ENCODE assay signal across 19 cellular contexts in the genomic region with DNA sequence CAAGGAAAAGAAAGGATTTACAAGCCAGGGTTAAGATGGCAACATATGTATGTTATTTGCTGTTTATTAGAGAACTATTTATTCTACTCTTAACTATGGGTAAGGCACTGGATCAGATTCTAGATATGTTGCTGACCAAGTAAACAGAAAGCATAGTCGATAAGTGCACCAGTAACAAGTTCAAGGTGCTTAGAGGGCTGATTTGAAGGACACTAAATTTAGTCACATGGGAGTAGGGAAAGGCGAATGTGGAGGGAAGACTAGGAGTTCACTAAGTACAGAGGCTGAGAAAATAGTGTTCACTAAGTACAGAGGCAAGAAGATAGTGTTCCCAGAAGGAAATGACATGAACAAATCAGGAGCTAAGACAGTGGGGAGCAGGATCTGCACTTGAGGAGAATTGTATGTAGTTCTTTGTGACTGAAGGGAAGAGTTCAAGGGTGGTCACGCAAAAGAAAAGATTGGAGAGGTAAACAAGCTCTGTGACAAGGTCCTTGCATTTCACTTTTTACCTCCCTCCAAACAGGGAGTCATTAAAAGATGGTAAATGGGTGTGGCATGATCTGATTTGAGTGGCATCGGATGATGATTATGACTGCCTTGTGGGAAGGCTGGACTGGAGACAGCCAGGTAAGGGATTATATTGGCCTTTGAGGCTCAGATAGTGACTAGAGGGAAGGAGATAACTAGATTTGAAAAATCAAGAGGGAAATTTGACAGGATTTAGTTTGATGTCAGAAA. TPM values are rescaled to one million over a fixed set of nuclear protein-coding genes. Genes with fewer than 3 reads are reported as not detected.
DNase-seq lines count a peak whose midpoint lies in the region; ATAC-seq, FAIRE-seq and TF ChIP-seq lines count a peak whose summit lies in the region.
"Had no signal": no experiment of that assay in that cellular context is flagged by ENCODE, and none has a peak within 500 bp of the region (broad histone marks: within the 10 kb centered on the region; RNA-seq: fewer than 3 reads in every experiment).

No MANE protein-coding gene starts in this region.

- no peak overlapping the region for H2BK20ac ChIP-seq in H1 (ENCODE audit: low read length)

- 89% methylated on average over 4 of the region's 4 CpGs; no CpG with 5 or more reads in 1 of the 2 experiments for WGBS in H1 (ENCODE audit: extremely low coverage in 1 of 2, insufficient coverage in 1 of 2, insufficient read length in 1 of 2, insufficient replicate concordance in 2 of 2, low coverage in 1 of 2, low lambda C conversion rate in 2 of 2, missing lambda C conversion rate in 1 of 2), 2 experiments

- peaks cover 3 to 6% of the 10 kb centered on the region in 2 experiments for H4K20me1 ChIP-seq in H1 (replicated peaks in 1 of 2; ENCODE audit: control insufficient read depth in 1 of 2, insufficient read depth in 2 of 2, low read length in 2 of 2)
- peaks cover 51% of the 10 kb centered on the region for H4K20me1 ChIP-seq in neural progenitor cell (ENCODE audit: low read depth)

- FAIRE-seq in H1 (lab: Jason Lieb, UNC) (no peak), GM19239 (lab: Jason Lieb, UNC) (no peak)

- no peak overlapping the region for H3K4me2 ChIP-seq in H1 (ENCODE audit: insufficient read depth in 1 of 2, low read depth in 2 of 2, low read length in 2 of 2)
- H3K4me2 ChIP-seq in neural progenitor cell, result no peak overlapping the region

- no peak overlapping the region for H4K5ac ChIP-seq in H1 (ENCODE audit: insufficient read length, low read depth, low read length)

- no peak overlapping the region for H2BK120ac ChIP-seq in H1 (replicated peaks; ENCODE audit: low read depth, low read length)

- H3K27me3 Mint-ChIP-seq in activated naive CD4-positive, alpha-beta T cell treated with anti-CD3 and anti-CD28 coated beads, Interleukin-2, amount 10 ng/mL, durations not matched to agents 7 days and 5 days, result no peaks in the 10 kb centered on the region
- no peaks in the 10 kb centered on the region for H3K27me3 Mint-ChIP-seq in activated naive CD4-positive, alpha-beta T cell treated with anti-CD3 and anti-CD28 coated beads for 36 hours (ENCODE audit: low read depth)
- no peaks in the 10 kb centered on the region for H3K27me3 Mint-ChIP-seq in neural progenitor cell (ENCODE audit: insufficient read depth, low read depth)

- H2AK5ac ChIP-seq in H1 (ENCODE audit: low read depth, low read length), result no peak overlapping the region

- peaks cover 50% of the 10 kb centered on the region for H3K36me3 Mint-ChIP-seq in activated naive CD4-positive, alpha-beta T cell treated with anti-CD3 and anti-CD28 coated beads, Interleukin-2, amount 10 ng/mL, durations not matched to agents 7 days and 5 days
- H3K36me3 Mint-ChIP-seq in activated naive CD4-positive, alpha-beta T cell treated with anti-CD3 and anti-CD28 coated beads for 36 hours (ENCODE audit: low read depth), result peaks cover 37% of the 10 kb centered on the region
- peaks cover 35% of the 10 kb centered on the region for H3K36me3 Mint-ChIP-seq in neural progenitor cell

- TF ChIP-seq RAD21 in H1 (IDR thresholded peaks at IDR 0.05 in 1 of 2, conservative IDR thresholded peaks at IDR 0.05 in 1 of 2; ENCODE audit: low read depth in 2 of 2, low read length in 2 of 2), result no peak

- no peak for TF ChIP-seq EP300 in H1 (IDR thresholded peaks at IDR 0.05; ENCODE audit: borderline replicate concordance in 1 of 2, low read depth in 2 of 2, low read length in 2 of 2)

- intact Hi-C loops in activated naive CD4-positive, alpha-beta T cell treated with anti-CD3 and anti-CD28 coated beads for 36 hours (cut with micrococcal nuclease), result loop anchor here (5.0 kb wide), 1 partner anchor 84 kb away; a partner anchor contains a TSS

- H3K4me3 Mint-ChIP-seq in activated naive CD4-positive, alpha-beta T cell treated with anti-CD3 and anti-CD28 coated beads, Interleukin-2, amount 10 ng/mL, durations not matched to agents 7 days and 5 days, result no peak overlapping the region
- no peak overlapping the region for H3K4me3 Mint-ChIP-seq in activated naive CD4-positive, alpha-beta T cell treated with anti-CD3 and anti-CD28 coated beads for 36 hours
- no peak overlapping the region for H3K4me3 Mint-ChIP-seq in neural progenitor cell

- H3K9me3 ChIP-seq in H1 (ENCODE audit: insufficient read depth in 2 of 2, low read depth in 1 of 2, low read length in 1 of 2) (no peaks in the 10 kb centered on the region), neural progenitor cell (ENCODE audit: low read depth) (no peaks in the 10 kb centered on the region), Peyer's patch (no peaks in the 10 kb centered on the region)
- H3K9me3 ChIP-seq: heart right ventricle, prostate gland, stomach had no signal

- no peak overlapping the region for H4K91ac ChIP-seq in H1 (replicated peaks; ENCODE audit: insufficient read length, low read length)

- no peak overlapping the region for H3K14ac ChIP-seq in H1 (ENCODE audit: insufficient read length)

- no peak overlapping the region for H4K8ac ChIP-seq in H1 (ENCODE audit: extremely low read depth, insufficient read depth, low read length)

- no peak overlapping the region for H3K56ac ChIP-seq in H1 (replicated peaks; ENCODE audit: insufficient read length, low read depth, low read length)

- peaks cover 6% of the 10 kb centered on the region for H3K4me1 Mint-ChIP-seq in activated naive CD4-positive, alpha-beta T cell treated with anti-CD3 and anti-CD28 coated beads, Interleukin-2, amount 10 ng/mL, durations not matched to agents 7 days and 5 days
- H3K4me1 Mint-ChIP-seq in activated naive CD4-positive, alpha-beta T cell treated with anti-CD3 and anti-CD28 coated beads for 36 hours (ENCODE audit: low read depth), result no peaks in the 10 kb centered on the region
- peaks cover under 1% of the 10 kb centered on the region for H3K4me1 Mint-ChIP-seq in neural progenitor cell

- peaks cover 49% of the 10 kb centered on the region for H3F3A ChIP-seq in neural progenitor cell (ENCODE audit: low read depth)

- TF ChIP-seq POLR2A in H1 (IDR thresholded peaks at IDR 0.05; ENCODE audit: control extremely low read depth in 1 of 2, low read depth in 2 of 2, low read length in 2 of 2), result no peak
- TF ChIP-seq POLR2A in Peyer's patch (IDR thresholded peaks at IDR 0.05), result no peak

- no peaks in the 10 kb centered on the region; the same call in 1 of the 2 replicates for H3K23me2 ChIP-seq in H1 (ENCODE audit: low read depth, low read length)

- no peak overlapping the region for H3K27ac ChIP-seq in H1 (ENCODE audit: low read depth, low read length)
- H3K27ac ChIP-seq in neural progenitor cell, result peak overlapping the region; percentile 43
- no peak overlapping the region for H3K27ac ChIP-seq in Peyer's patch
- H3K27ac ChIP-seq: prostate gland, stomach had no signal

- POLR2A ChIA-PET in H1 (lab: Charles Lee; ENCODE audit: partially characterized antibody), result interaction anchor here (0.6 to 3.8 kb wide), 11 partner anchors 7 to 1645 kb away, joined by 3 to 16 read pairs (median 7); a partner anchor contains a TSS

- H2BK15ac ChIP-seq in H1 (ENCODE audit: low read length), result no peak overlapping the region

- peak overlapping the region; percentile 1 for H3K27ac Mint-ChIP-seq in activated naive CD4-positive, alpha-beta T cell treated with anti-CD3 and anti-CD28 coated beads, Interleukin-2, amount 10 ng/mL, durations not matched to agents 7 days and 5 days
- H3K27ac Mint-ChIP-seq in activated naive CD4-positive, alpha-beta T cell treated with anti-CD3 and anti-CD28 coated beads for 36 hours, result no peak overlapping the region
- no peak overlapping the region for H3K27ac Mint-ChIP-seq in neural progenitor cell

- H3K79me2 ChIP-seq in H1 (ENCODE audit: control insufficient read depth in 1 of 2, insufficient read depth in 2 of 2, low read length in 2 of 2) (no peaks in the 10 kb centered on the region), neural progenitor cell (ENCODE audit: low read depth) (peaks cover 12% of the 10 kb centered on the region)

- no peak overlapping the region for H3K18ac ChIP-seq in H1 (ENCODE audit: extremely low read depth, low read length)

- TF ChIP-seq CTCF in H1 (IDR thresholded peaks at IDR 0.05; ENCODE audit: control extremely low read depth in 1 of 3, insufficient read depth in 1 of 3, low read depth in 1 of 3, low read length in 3 of 3) (no peak), neural progenitor cell (IDR thresholded peaks at IDR 0.05) (no peak), Peyer's patch (IDR thresholded peaks at IDR 0.05) (no peak)

- H3K23ac ChIP-seq in H1 (ENCODE audit: insufficient read length), result no peak overlapping the region

- no peak overlapping the region for H2BK5ac ChIP-seq in H1 (ENCODE audit: low read depth, low read length)

- ATAC-seq in HG03097 (IDR thresholded peaks at IDR 0.05; ENCODE audit: low FRiP score, unreplicated experiment), result no peak

- no peak overlapping the region for H3K4me3 ChIP-seq in H1 (ENCODE audit: extremely low read depth in 1 of 4, insufficient read depth in 2 of 4, low read depth in 3 of 4, low read length in 4 of 4)
- no peak overlapping the region for H3K4me3 ChIP-seq in neural progenitor cell
- no peak overlapping the region for H3K4me3 ChIP-seq in Peyer's patch
- H3K4me3 ChIP-seq: heart right ventricle, prostate gland, stomach had no signal

- H3K4me1 ChIP-seq in H1 (replicated peaks in 1 of 4; ENCODE audit: control insufficient read depth in 3 of 4, insufficient read depth in 4 of 4, low read length in 3 of 4) (no peaks in the 10 kb centered on the region), neural progenitor cell (no peaks in the 10 kb centered on the region), Peyer's patch (no peaks in the 10 kb centered on the region)
- H3K4me1 ChIP-seq: prostate gland had no signal

- no peak for DNase-seq in activated naive CD4-positive, alpha-beta T cell treated with anti-CD3 and anti-CD28 coated beads, Interleukin-2, amount 10 ng/mL, durations not matched to agents 7 days and 5 days
- no peak for DNase-seq in activated naive CD4-positive, alpha-beta T cell treated with anti-CD3 and anti-CD28 coated beads for 36 hours
- no peak for DNase-seq in H1 (ENCODE audit: low read depth in 1 of 2, low spot score in 2 of 2)
- no peak for DNase-seq in neural progenitor cell (ENCODE audit: low spot score)
- no peak for DNase-seq in Peyer's patch
- DNase-seq in GM19239 (ENCODE audit: insufficient read length, low spot score), result no peak
- DNase-seq: activated CD4-positive, alpha-beta T cell treated with anti-CD3 and anti-CD28 coated beads, Interleukin-2, amount 50 U/mL, for 1 hour; GDM1; HCEC 1CT; heart right ventricle; kidney glomerular epithelial cell; NCI-H2081 treated with DMSO at 0.1 percent for 48 hours; NCI-H774; stomach; T1000 had no signal

- H3K79me1 ChIP-seq in H1 (ENCODE audit: low read depth, low read length), result no peaks in the 10 kb centered on the region

- no peak overlapping the region for H3K4ac ChIP-seq in H1 (replicated peaks; ENCODE audit: insufficient read length, low read depth, low read length)

- H3K27me3 ChIP-seq in H1 (replicated peaks in 1 of 4; ENCODE audit: control insufficient read depth in 3 of 4, extremely low read depth in 1 of 4, insufficient read depth in 3 of 4, low read length in 3 of 4) (no peaks in the 10 kb centered on the region), neural progenitor cell (no peaks in the 10 kb centered on the region), Peyer's patch (no peaks in the 10 kb centered on the region)
- H3K27me3 ChIP-seq: heart right ventricle, stomach had no signal

- no peaks in the 10 kb centered on the region for H3K9me3 Mint-ChIP-seq in activated naive CD4-positive, alpha-beta T cell treated with anti-CD3 and anti-CD28 coated beads, Interleukin-2, amount 10 ng/mL, durations not matched to agents 7 days and 5 days
- no peaks in the 10 kb centered on the region for H3K9me3 Mint-ChIP-seq in activated naive CD4-positive, alpha-beta T cell treated with anti-CD3 and anti-CD28 coated beads for 36 hours
- H3K9me3 Mint-ChIP-seq in neural progenitor cell, result no peaks in the 10 kb centered on the region

- CTCF ChIA-PET in activated naive CD4-positive, alpha-beta T cell treated with anti-CD3 and anti-CD28 coated beads, Interleukin-2, amount 10 ng/mL, durations not matched to agents 7 days and 5 days (lab: Charles Lee), result interaction anchor here (0.8 to 1.8 kb wide), 7 partner anchors 46 to 299 kb away, joined by 3 to 5 read pairs (median 3); a partner anchor contains a TSS
- CTCF ChIA-PET in activated naive CD4-positive, alpha-beta T cell treated with anti-CD3 and anti-CD28 coated beads for 36 hours (lab: Charles Lee), result interaction anchor here (0.6 to 2.3 kb wide), 6 partner anchors 15 to 121 kb away, joined by 3 to 9 read pairs (median 4); no protein-coding TSS in a partner anchor
- CTCF ChIA-PET in H1 (lab: Charles Lee; ENCODE audit: partially characterized antibody), result interaction anchor here (0.6 to 5.2 kb wide), 10 partner anchors 9 to 235 kb away, joined by 3 to 32 read pairs (median 5); a partner anchor contains a TSS

- no peak overlapping the region for H2BK12ac ChIP-seq in H1 (ENCODE audit: low read depth, low read length)

- H2AFZ ChIP-seq in H1 (ENCODE audit: low read length), result no peak overlapping the region
- H2AFZ ChIP-seq in neural progenitor cell (replicated peaks), result no peak overlapping the region

- H3K36me3 ChIP-seq in H1 (ENCODE audit: control insufficient read depth in 2 of 4, insufficient read depth in 4 of 4, low read length in 3 of 4) (peaks cover 23 to 62% (median 48%) of the 10 kb centered on the region in 4 experiments), neural progenitor cell (peaks cover 28% of the 10 kb centered on the region), Peyer's patch (peaks cover 0 to 78% (median 0%) of the 10 kb centered on the region in 3 donors)

- H3K9ac ChIP-seq in H1 (replicated peaks in 1 of 4; ENCODE audit: extremely low read depth in 1 of 4, low read depth in 3 of 4, low read length in 3 of 4) (no peak overlapping the region), neural progenitor cell (no peak overlapping the region)

RNA-seq across cellular contexts. Expression of a gene that starts 20.9 kb away (rescaled TPM):
- not detected for total RNA-seq in activated naive CD4-positive, alpha-beta T cell treated with anti-CD3 and anti-CD28 coated beads for 36 hours
- polyA plus RNA-seq in PFSK-1 (2012; ENCODE audit: insufficient read length, low read depth), result not detected
- total RNA-seq in H1 (2021; fragmentation: NEBNext Ultra II Directional; extraction: Animal tissue kit (Norgen Biotek cat#: 25700)), result not detected in 2 replicates
- not detected in 2 replicates for polyA plus RNA-seq in H1 (2011; rRNA removed)
- polyA plus RNA-seq in H1 (2011; cell fraction: cytosol; rRNA removed), result not detected
- not detected for polyA plus RNA-seq in H1 (2011; cell fraction: nucleus; rRNA removed)
- polyA plus RNA-seq in H1 (2012, experiment 1 of 2), result not detected in 4 replicates
- not detected for polyA plus RNA-seq in H1 (2012, experiment 2 of 2)
- not detected for polyA plus RNA-seq in H1 (2013, experiment 1 of 2)
- not detected for polyA plus RNA-seq in H1 (2013, experiment 2 of 2)
- polyA minus RNA-seq in H1 (2011; rRNA and poly(A)+ RNA removed), result not detected in 2 replicates
- polyA minus RNA-seq in H1 (2011; cell fraction: cytosol; rRNA and poly(A)+ RNA removed), result not detected
- polyA minus RNA-seq in H1 (2011; cell fraction: nucleus; rRNA and poly(A)+ RNA removed), result not detected
- total RNA-seq in neural progenitor cell (ENCODE audit: low replicate concordance), result not detected in 2 replicates
- total RNA-seq in Peyer's patch, result not detected
- total RNA-seq: dermis microvascular lymphatic vessel endothelial cell, heart right ventricle had no signal
- polyA plus RNA-seq: heart right ventricle, stomach had no signal

RNA-seq across cellular contexts. Expression of a gene that starts 32.4 kb away (rescaled TPM):
- total RNA-seq in activated naive CD4-positive, alpha-beta T cell treated with anti-CD3 and anti-CD28 coated beads for 36 hours, result 1 to 10 TPM; 1.9 to 2.5 TPM
- polyA plus RNA-seq in PFSK-1 (2012; ENCODE audit: insufficient read length, low read depth), result 0.20 TPM
- total RNA-seq in H1 (2021; fragmentation: NEBNext Ultra II Directional; extraction: Animal tissue kit (Norgen Biotek cat#: 25700)), result not detected in 2 replicates
- polyA plus RNA-seq in H1 (2011; rRNA removed), result not detected in 2 replicates
- polyA plus RNA-seq in H1 (2011; cell fraction: cytosol; rRNA removed), result not detected
- not detected for polyA plus RNA-seq in H1 (2011; cell fraction: nucleus; rRNA removed)
- polyA plus RNA-seq in H1 (2012, experiment 1 of 2), result not detected in 4 replicates
- not detected for polyA plus RNA-seq in H1 (2012, experiment 2 of 2)
- polyA plus RNA-seq in H1 (2013, experiment 1 of 2), result not detected
- not detected for polyA plus RNA-seq in H1 (2013, experiment 2 of 2)
- polyA minus RNA-seq in H1 (2011; rRNA and poly(A)+ RNA removed), result not detected in 2 replicates
- polyA minus RNA-seq in H1 (2011; cell fraction: cytosol; rRNA and poly(A)+ RNA removed), result not detected
- not detected for polyA minus RNA-seq in H1 (2011; cell fraction: nucleus; rRNA and poly(A)+ RNA removed)
- total RNA-seq in neural progenitor cell (ENCODE audit: low replicate concordance) (not detected in 2 replicates), Peyer's patch (10 to 100 TPM in 1 of 4 donors, 1 to 10 TPM in 3; 5.8 to 13.8 (median 9.2) TPM)

RNA-seq across cellular contexts. Expression of a gene that starts 38.5 kb away (rescaled TPM):
- 100 to 1,000 TPM; 252 to 256 TPM for total RNA-seq in activated naive CD4-positive, alpha-beta T cell treated with anti-CD3 and anti-CD28 coated beads for 36 hours
- 287 TPM for polyA plus RNA-seq in PFSK-1 (2012; ENCODE audit: insufficient read length, low read depth)
- total RNA-seq in H1 (2021; fragmentation: NEBNext Ultra II Directional; extraction: Animal tissue kit (Norgen Biotek cat#: 25700)), result 323 and 338 TPM in 2 replicates
- polyA plus RNA-seq in H1 (2011; rRNA removed), result 62.8 and 80.1 TPM in 2 replicates
- 100.0 TPM for polyA plus RNA-seq in H1 (2011; cell fraction: cytosol; rRNA removed)
- polyA plus RNA-seq in H1 (2011; cell fraction: nucleus; rRNA removed), result 115 TPM
- 333 to 440 TPM (median 380 TPM) in 4 replicates for polyA plus RNA-seq in H1 (2012, experiment 1 of 2)
- polyA plus RNA-seq in H1 (2012, experiment 2 of 2), result 59.6 TPM
- 172 TPM for polyA plus RNA-seq in H1 (2013, experiment 1 of 2)
- polyA plus RNA-seq in H1 (2013, experiment 2 of 2), result 171 TPM
- 88.8 and 170 TPM in 2 replicates for polyA minus RNA-seq in H1 (2011; rRNA and poly(A)+ RNA removed)
- polyA minus RNA-seq in H1 (2011; cell fraction: cytosol; rRNA and poly(A)+ RNA removed), result 94.0 TPM
- polyA minus RNA-seq in H1 (2011; cell fraction: nucleus; rRNA and poly(A)+ RNA removed), result 167 TPM
- total RNA-seq in neural progenitor cell (ENCODE audit: low replicate concordance) (84.8 and 90.1 TPM in 2 replicates), Peyer's patch (100 to 1,000 TPM in 1 of 4 donors, 10 to 100 TPM in 3; 51.1 to 119 (median 90.1) TPM)

RNA-seq across cellular contexts. Expression of a gene that starts 52.4 kb away (rescaled TPM):
- total RNA-seq in activated naive CD4-positive, alpha-beta T cell treated with anti-CD3 and anti-CD28 coated beads for 36 hours, result under 1 TPM; 0.19 to 0.35 TPM
- 1.5 TPM for polyA plus RNA-seq in PFSK-1 (2012; ENCODE audit: insufficient read length, low read depth)
- not detected in 2 replicates for total RNA-seq in H1 (2021; fragmentation: NEBNext Ultra II Directional; extraction: Animal tissue kit (Norgen Biotek cat#: 25700))
- polyA plus RNA-seq in H1 (2011; rRNA removed), result 0.06 TPM in 1 of 2 replicates, not detected in the other
- polyA plus RNA-seq in H1 (2011; cell fraction: cytosol; rRNA removed), result not detected
- polyA plus RNA-seq in H1 (2011; cell fraction: nucleus; rRNA removed), result not detected
- not detected in 4 replicates for polyA plus RNA-seq in H1 (2012, experiment 1 of 2)
- polyA plus RNA-seq in H1 (2012, experiment 2 of 2), result not detected
- polyA plus RNA-seq in H1 (2013, experiment 1 of 2), result 0.08 TPM
- not detected for polyA plus RNA-seq in H1 (2013, experiment 2 of 2)
- polyA minus RNA-seq in H1 (2011; rRNA and poly(A)+ RNA removed), result not detected in 2 replicates
- polyA minus RNA-seq in H1 (2011; cell fraction: cytosol; rRNA and poly(A)+ RNA removed), result not detected
- 1.4 TPM for polyA minus RNA-seq in H1 (2011; cell fraction: nucleus; rRNA and poly(A)+ RNA removed)
- total RNA-seq in neural progenitor cell (ENCODE audit: low replicate concordance) (not detected in 2 replicates), Peyer's patch (10 to 100 TPM in 3 of 4 donors, 1 to 10 TPM in 1; 3.3 to 85.3 (median 56.7) TPM)
